ENCODE assay signal across 15 cellular contexts in the genomic region with DNA sequence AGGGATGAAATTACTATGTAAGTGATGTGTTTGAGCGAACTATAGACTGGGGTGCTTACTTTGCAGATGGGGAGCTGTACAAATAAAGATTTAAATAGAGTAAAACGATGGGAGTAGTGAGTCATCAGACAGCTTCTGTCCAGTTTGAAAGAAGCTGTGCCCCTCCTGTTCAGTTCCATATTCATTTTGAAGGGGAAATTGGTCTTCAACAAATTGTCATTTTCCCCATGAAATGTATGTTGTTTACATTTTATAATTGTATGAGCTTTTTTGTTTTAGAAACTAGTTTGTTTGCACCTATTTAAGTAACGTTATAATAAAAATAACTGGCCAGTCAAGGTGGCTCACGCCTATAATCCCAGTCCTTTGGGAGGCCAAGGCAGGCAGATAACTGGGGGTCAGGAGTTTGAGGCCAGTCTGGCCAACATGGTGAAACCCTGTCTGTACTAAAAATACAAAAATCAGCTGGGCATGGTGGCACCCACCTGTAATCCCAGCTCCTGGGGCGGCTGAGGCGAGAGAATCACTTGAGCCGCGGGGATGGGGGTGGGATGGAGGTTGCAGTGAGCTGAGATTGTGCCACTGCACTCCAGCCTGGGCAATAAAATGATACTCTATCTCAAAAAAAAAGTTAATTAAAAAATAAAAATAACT. TPM values are rescaled to one million over a fixed set of nuclear protein-coding genes. Genes with fewer than 3 reads are reported as not detected.
DNase-seq lines count a peak whose midpoint lies in the region; ATAC-seq and TF ChIP-seq lines count a peak whose summit lies in the region.
"Had no signal": no experiment of that assay in that cellular context is flagged by ENCODE, and none has a peak within 500 bp of the region (broad histone marks: within the 10 kb centered on the region; RNA-seq: fewer than 3 reads in every experiment).

No MANE protein-coding gene starts in this region.

- no peak overlapping the region for H2AFZ ChIP-seq in osteoblast (ENCODE audit: low read length)

- H3K27ac Mint-ChIP-seq in CD4-positive, CD25-positive, alpha-beta regulatory T cell, result peak overlapping the region; percentile 5 to 68 (median 10)
- H3K27ac Mint-ChIP-seq in IgD-negative memory B cell, result peak overlapping the region; percentile 24 to 31 (median 26)
- H3K27ac Mint-ChIP-seq in activated T-cell treated with anti-CD3 and anti-CD28 coated beads, Interleukin-2, amount 50 U/mL, for 72 hours, result no peak overlapping the region
- H3K27ac Mint-ChIP-seq: activated CD4-positive, alpha-beta T cell treated with anti-CD3 and anti-CD28 coated beads, Interleukin-2, amount 10 ng/mL, durations not matched to agents 24 days and 14 days; H9; stimulated activated naive B cell treated with anti-CD40 and anti-IgM and Interleukin-4, amounts not matched to agents 10 μg/mL and 1 μg/mL and 100 μg/mL, for 72 hours had no signal

- ATAC-seq in CD4-positive, CD25-positive, alpha-beta regulatory T cell (ENCODE audit: low read depth in 2 of 2), result no peak
- peak; percentile 13; the same call in 2 of the 3 replicates for ATAC-seq in SK-N-SH treated with all-trans-retinoic acid at 6 μM for 48 hours
- ATAC-seq in GM18861 (IDR thresholded peaks at IDR 0.05; ENCODE audit: unreplicated experiment), result no peak
- ATAC-seq in activated T-cell treated with anti-CD3 and anti-CD28 coated beads, Interleukin-2, amount 50 U/mL, for 72 hours (replicated peaks in 1 of 2), result no peak
- ATAC-seq in HG02759 (IDR thresholded peaks at IDR 0.05; ENCODE audit: unreplicated experiment), result no peak
- ATAC-seq: activated T-cell treated with anti-CD3 and anti-CD28 coated beads, Interleukin-2, amount 50 U/mL, for 4 hours; stimulated activated naive B cell treated with anti-CD40 and anti-IgM and Interleukin-4, amounts not matched to agents 10 μg/mL and 1 μg/mL and 100 μg/mL, for 72 hours had no signal

- H3K4me1 ChIP-seq in CD4-positive, CD25-positive, alpha-beta regulatory T cell (ENCODE audit: control insufficient read depth, insufficient read depth, low read length, poor library complexity, severe bottlenecking), result peaks cover 27% of the 10 kb centered on the region
- peaks cover 37% of the 10 kb centered on the region for H3K4me1 ChIP-seq in osteoblast (ENCODE audit: insufficient read depth, low read length)

- no peak overlapping the region for H3K4me3 ChIP-seq in CD4-positive, CD25-positive, alpha-beta regulatory T cell (ENCODE audit: low read depth, low read length)
- H3K4me3 ChIP-seq in osteoblast (ENCODE audit: insufficient read depth, low read length), result no peak overlapping the region

- no peaks in the 10 kb centered on the region for H3K27me3 ChIP-seq in CD4-positive, CD25-positive, alpha-beta regulatory T cell (ENCODE audit: control insufficient read depth, insufficient read depth, low read length)
- H3K27me3 ChIP-seq in osteoblast (ENCODE audit: insufficient read depth, low read length), result no peaks in the 10 kb centered on the region

- TF ChIP-seq CTCF in osteoblast (IDR thresholded peaks at IDR 0.05; ENCODE audit: extremely low read depth, low read depth, low read length), result no peak

- H3K27me3 Mint-ChIP-seq in CD4-positive, CD25-positive, alpha-beta regulatory T cell, result no peaks in the 10 kb centered on the region
- H3K27me3 Mint-ChIP-seq in IgD-negative memory B cell, result no peaks in the 10 kb centered on the region
- no peaks in the 10 kb centered on the region for H3K27me3 Mint-ChIP-seq in activated T-cell treated with anti-CD3 and anti-CD28 coated beads, Interleukin-2, amount 50 U/mL, for 72 hours (ENCODE audit: low read depth)
- H3K27me3 Mint-ChIP-seq: activated CD4-positive, alpha-beta T cell treated with anti-CD3 and anti-CD28 coated beads, Interleukin-2, amount 10 ng/mL, durations not matched to agents 24 days and 14 days; stimulated activated naive B cell treated with anti-CD40 and anti-IgM and Interleukin-4, amounts not matched to agents 10 μg/mL and 1 μg/mL and 100 μg/mL, for 72 hours had no signal

- peaks cover 53% of the 10 kb centered on the region for H4K20me1 ChIP-seq in osteoblast (ENCODE audit: insufficient read depth, low read length)

- H3K36me3 ChIP-seq in CD4-positive, CD25-positive, alpha-beta regulatory T cell (ENCODE audit: control insufficient read depth, insufficient read depth, low read length), result peaks cover 5% of the 10 kb centered on the region
- peaks cover 6% of the 10 kb centered on the region for H3K36me3 ChIP-seq in osteoblast (ENCODE audit: insufficient read depth, low read length)

- peaks cover 28% of the 10 kb centered on the region for H3K36me3 Mint-ChIP-seq in CD4-positive, CD25-positive, alpha-beta regulatory T cell
- peaks cover 13% of the 10 kb centered on the region for H3K36me3 Mint-ChIP-seq in IgD-negative memory B cell
- peaks cover 13 to 39% of the 10 kb centered on the region in 2 donors for H3K36me3 Mint-ChIP-seq in activated T-cell treated with anti-CD3 and anti-CD28 coated beads, Interleukin-2, amount 50 U/mL, for 72 hours (ENCODE audit: insufficient read depth in 2 of 2)

- peaks cover 94% of the 10 kb centered on the region for H3K79me2 ChIP-seq in osteoblast (ENCODE audit: insufficient read depth, low read length)

- peak overlapping the region; percentile 14 for H3K4me2 ChIP-seq in osteoblast (ENCODE audit: insufficient read depth, low read length)

- peaks cover 50 to 83% (median 52%) of the 10 kb centered on the region in 4 donors for H3K4me1 Mint-ChIP-seq in CD4-positive, CD25-positive, alpha-beta regulatory T cell
- peaks cover 49 to 58% (median 50%) of the 10 kb centered on the region in 3 donors for H3K4me1 Mint-ChIP-seq in IgD-negative memory B cell
- H3K4me1 Mint-ChIP-seq in activated T-cell treated with anti-CD3 and anti-CD28 coated beads, Interleukin-2, amount 50 U/mL, for 72 hours (ENCODE audit: low read depth), result peaks cover 54% of the 10 kb centered on the region

- no peak for DNase-seq in CD4-positive, CD25-positive, alpha-beta regulatory T cell
- no peak for DNase-seq in osteoblast (ENCODE audit: insufficient read length, low spot score, missing footprints)
- DNase-seq in activated T-cell treated with anti-CD3 and anti-CD28 coated beads, Interleukin-2, amount 50 U/mL, for 72 hours, result no peak
- DNase-seq in stimulated activated CD4-positive, alpha-beta T cell treated with anti-CD3 and anti-CD28 coated beads, Interleukin-4, amount 100 ng/mL, for 4 hours, result no peak
- DNase-seq: activated CD4-positive, alpha-beta T cell treated with anti-CD3 and anti-CD28 coated beads, Interleukin-2, amount 10 ng/mL, durations not matched to agents 24 days and 14 days; activated T-cell treated with anti-CD3 and anti-CD28 coated beads, Interleukin-2, amount 50 U/mL, for 4 hours; H9; OCI-M1; stimulated activated CD4-positive, alpha-beta T cell treated with anti-CD3 and anti-CD28 coated beads, Interleukin-4, amount 100 ng/mL, for 24 hours; stimulated activated naive B cell treated with anti-CD40 and anti-IgM and Interleukin-4, amounts not matched to agents 10 μg/mL and 1 μg/mL and 100 μg/mL, for 72 hours; T-helper 2 cell had no signal

- peak overlapping the region in 2 of 4 donors; percentile 21 to 50 for H3K4me3 Mint-ChIP-seq in CD4-positive, CD25-positive, alpha-beta regulatory T cell
- peak overlapping the region in 2 of 4 donors; percentile 23 to 52 for H3K4me3 Mint-ChIP-seq in IgD-negative memory B cell
- no peak overlapping the region for H3K4me3 Mint-ChIP-seq in activated T-cell treated with anti-CD3 and anti-CD28 coated beads, Interleukin-2, amount 50 U/mL, for 72 hours
- H3K4me3 Mint-ChIP-seq: activated CD4-positive, alpha-beta T cell treated with anti-CD3 and anti-CD28 coated beads, Interleukin-2, amount 10 ng/mL, durations not matched to agents 24 days and 14 days; activated T-cell treated with anti-CD3 and anti-CD28 coated beads, Interleukin-2, amount 50 U/mL, for 4 hours; H9; stimulated activated naive B cell treated with anti-CD40 and anti-IgM and Interleukin-4, amounts not matched to agents 10 μg/mL and 1 μg/mL and 100 μg/mL, for 72 hours had no signal

- H3K27ac ChIP-seq in CD4-positive, CD25-positive, alpha-beta regulatory T cell (ENCODE audit: insufficient read depth, low read length, poor library complexity, severe bottlenecking), result no peak overlapping the region
- H3K27ac ChIP-seq in osteoblast (ENCODE audit: low read depth, low read length), result no peak overlapping the region

- no peaks in the 10 kb centered on the region for H3K9me3 ChIP-seq in CD4-positive, CD25-positive, alpha-beta regulatory T cell (ENCODE audit: control insufficient read depth in 2 of 2, low read length in 2 of 2)
- no peaks in the 10 kb centered on the region for H3K9me3 ChIP-seq in osteoblast (ENCODE audit: low read depth, low read length)

- H3K9me3 Mint-ChIP-seq in CD4-positive, CD25-positive, alpha-beta regulatory T cell, result peaks cover 0 to 4% (median 1%) of the 10 kb centered on the region in 7 donors
- no peaks in the 10 kb centered on the region for H3K9me3 Mint-ChIP-seq in IgD-negative memory B cell
- H3K9me3 Mint-ChIP-seq in activated T-cell treated with anti-CD3 and anti-CD28 coated beads, Interleukin-2, amount 50 U/mL, for 72 hours, result peaks cover 0 to 3% of the 10 kb centered on the region in 2 donors
- H3K9me3 Mint-ChIP-seq: activated T-cell treated with anti-CD3 and anti-CD28 coated beads, Interleukin-2, amount 50 U/mL, for 4 hours; stimulated activated naive B cell treated with anti-CD40 and anti-IgM and Interleukin-4, amounts not matched to agents 10 μg/mL and 1 μg/mL and 100 μg/mL, for 72 hours had no signal

TF ChIP-seq in SK-N-SH treated with all-trans-retinoic acid at 6 μM for 48 hours, 23 proteins besides CTCF, POLR2A, EP300 and RAD21 (continues in another document):
- TF ChIP-seq ZFP3 (CRISPR knock-in tag; IDR thresholded peaks at IDR 0.05), result no peak
- no peak for TF ChIP-seq ISL1 (CRISPR knock-in tag; IDR thresholded peaks at IDR 0.05)
- TF ChIP-seq OSR1 (CRISPR knock-in tag; IDR thresholded peaks at IDR 0.05), result no peak
- TF ChIP-seq, protein P1, sequence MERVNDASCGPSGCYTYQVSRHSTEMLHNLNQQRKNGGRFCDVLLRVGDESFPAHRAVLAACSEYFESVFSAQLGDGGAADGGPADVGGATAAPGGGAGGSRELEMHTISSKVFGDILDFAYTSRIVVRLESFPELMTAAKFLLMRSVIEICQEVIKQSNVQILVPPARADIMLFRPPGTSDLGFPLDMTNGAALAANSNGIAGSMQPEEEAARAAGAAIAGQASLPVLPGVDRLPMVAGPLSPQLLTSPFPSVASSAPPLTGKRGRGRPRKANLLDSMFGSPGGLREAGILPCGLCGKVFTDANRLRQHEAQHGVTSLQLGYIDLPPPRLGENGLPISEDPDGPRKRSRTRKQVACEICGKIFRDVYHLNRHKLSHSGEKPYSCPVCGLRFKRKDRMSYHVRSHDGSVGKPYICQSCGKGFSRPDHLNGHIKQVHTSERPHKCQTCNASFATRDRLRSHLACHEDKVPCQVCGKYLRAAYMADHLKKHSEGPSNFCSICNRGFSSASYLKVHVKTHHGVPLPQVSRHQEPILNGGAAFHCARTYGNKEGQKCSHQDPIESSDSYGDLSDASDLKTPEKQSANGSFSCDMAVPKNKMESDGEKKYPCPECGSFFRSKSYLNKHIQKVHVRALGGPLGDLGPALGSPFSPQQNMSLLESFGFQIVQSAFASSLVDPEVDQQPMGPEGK (CRISPR knock-in tag; IDR thresholded peaks at IDR 0.05; ENCODE audit: borderline replicate concordance), result no peak

RNA-seq across cellular contexts. Expression of a gene that starts 20.2 kb away (rescaled TPM):
- total RNA-seq in CD4-positive, CD25-positive, alpha-beta regulatory T cell, result 143 TPM
- polyA plus RNA-seq in CD4-positive, CD25-positive, alpha-beta regulatory T cell, result 10 to 100 TPM; 13.2 to 20.8 (median 20.2) TPM
- polyA plus RNA-seq in IgD-negative memory B cell, result 44.4 TPM
- 53.6 and 71.3 TPM in 2 replicates for total RNA-seq in osteoblast
- 100 to 1,000 TPM; 175 to 204 TPM for total RNA-seq in activated T-cell treated with anti-CD3 and anti-CD28 coated beads, Interleukin-2, amount 50 U/mL, for 72 hours
